Comparison of ENCODE assay signal across 36 cellular contexts in genomic region chrX:47873123-47873522, GRCh38.
"Had no signal": no experiment of that assay in that cellular context is flagged by ENCODE, and none has a peak within 500 bp of the region (broad histone marks: within the 10 kb centered on the region; RNA-seq: fewer than 3 reads in every experiment).

No MANE protein-coding gene starts in this region.

- H3K36me3 ChIP-seq: MG63 had no signal

- H3K4me3 ChIP-seq: MG63 had no signal

- H3K9me3 ChIP-seq: MG63 had no signal

- H3K27me3 ChIP-seq: MG63 had no signal

- DNase-seq: Karpas-422, Kasumi-1, MG63, MM.1S, MV-4-11, NCI-H1048, NCI-H1092, NCI-H1092 treated with DMSO at 0.1 percent for 48 hours, NCI-H1105, NCI-H1105 treated with DMSO at 0.1 percent for 48 hours, NCI-H1417, NCI-H1417 treated with DMSO at 0.1 percent for 48 hours, NCI-H1436, NCI-H1436 treated with DMSO at 0.1 percent for 48 hours, NCI-H146, NCI-H1694, NCI-H1694 treated with DMSO at 0.1 percent for 48 hours, NCI-H187, NCI-H187 treated with DMSO at 0.1 percent for 48 hours, NCI-H1930, NCI-H2029, NCI-H2029 treated with DMSO at 0.1 percent for 48 hours, NCI-H2081, NCI-H2081 treated with DMSO at 0.1 percent for 48 hours, NCI-H2107, NCI-H2171, NCI-H2171 treated with DMSO at 0.1 percent for 48 hours, NCI-H2227 treated with DMSO at 0.1 percent for 48 hours, NCI-H226, NCI-H345, NCI-H446, NCI-H446 treated with DMSO at 0.1 percent for 48 hours, NCI-H510A, NCI-H510A treated with DMSO at 0.1 percent for 48 hours, NCI-H524, NCI-H524 treated with DMSO at 0.1 percent for 48 hours had no signal
